Comparison of ENCODE assay signal across 8 cellular contexts in genomic region chr12:94207467-94208432, GRCh38. TPM values are rescaled to one million over a fixed set of nuclear protein-coding genes. Genes with fewer than 3 reads are reported as not detected.
DNase-seq lines count a peak whose midpoint lies in the region; ATAC-seq and TF ChIP-seq lines count a peak whose summit lies in the region.

No MANE protein-coding gene starts in this region.

- in situ Hi-C loops in gastrocnemius medialis (cut with MboI; ENCODE audit: low sequenced_read_pairs in 4 of 4): no loop called here

- peak; percentile 18 for TF ChIP-seq POLR2A in GM18526 (IDR thresholded peaks at IDR 0.05; ENCODE audit: extremely low read depth, insufficient read length)
- TF ChIP-seq POLR2A in Peyer's patch (IDR thresholded peaks at IDR 0.05): no peak
- TF ChIP-seq POLR2A in gastrocnemius medialis (IDR thresholded peaks at IDR 0.05): no peak

- H3K36me3 Mint-ChIP-seq in Caco-2 (ENCODE audit: insufficient read depth, unreplicated experiment): peaks cover 24% of the 10 kb centered on the region

- CTCF ChIA-PET in Caco-2 (lab: Charles Lee): no interaction called here

- H3K27me3 Mint-ChIP-seq in Caco-2 (ENCODE audit: insufficient read depth, unreplicated experiment): no peaks in the 10 kb centered on the region

- TF ChIP-seq CTCF in Peyer's patch (IDR thresholded peaks at IDR 0.05): no peak
- TF ChIP-seq CTCF in gastrocnemius medialis (IDR thresholded peaks at IDR 0.05 in 4 of 5, conservative IDR thresholded peaks at IDR 0.05 in 1 of 5): no peak
- no peak for TF ChIP-seq CTCF in Caco-2 (IDR thresholded peaks at IDR 0.05; ENCODE audit: insufficient read depth in 1 of 2, low read depth in 1 of 2, low read length in 1 of 2, severe bottlenecking in 1 of 2, unreplicated experiment in 1 of 2)

- no peaks in the 10 kb centered on the region for H3K9me3 ChIP-seq in Peyer's patch
- no peaks in the 10 kb centered on the region for H3K9me3 ChIP-seq in gastrocnemius medialis
- H3K9me3 ChIP-seq in Caco-2: no peaks in the 10 kb centered on the region

- H3K4me1 Mint-ChIP-seq in Caco-2 (ENCODE audit: low read depth, unreplicated experiment): no peaks in the 10 kb centered on the region

- intact Hi-C loops in gastrocnemius medialis (cut with DNase I; ENCODE audit: low total_unique reads) (loop anchor here (10.0 kb wide), 1 partner anchor 87 kb away; no protein-coding TSS in a partner anchor), Caco-2 (cut with micrococcal nuclease; ENCODE audit: unreplicated experiment) (no loop called here), left colon (cut with DNase I, micrococcal nuclease) (no loop called here)

- DNase-seq in Peyer's patch (peak in 2 of 3 donors; percentile 76), dedifferentiated amniotic fluid mesenchymal stem cell (ENCODE audit: extremely low spot score) (peak; percentile 37), gastrocnemius medialis (no peak), Caco-2 (no peak), NCI-H82 treated with DMSO at 0.1 percent for 48 hours (lab: John Stamatoyannopoulos, UW; ENCODE audit: unreplicated experiment) (no peak), left colon (no peak)

- no TSS peak for BruUV-seq in Caco-2 (replicated peaks; lab: Mats Ljungman, UMichigan)

- H3K4me1 ChIP-seq in Peyer's patch: peaks cover 0 to 28% (median 10%) of the 10 kb centered on the region in 4 donors
- no peaks in the 10 kb centered on the region for H3K4me1 ChIP-seq in gastrocnemius medialis
- no peaks in the 10 kb centered on the region for H3K4me1 ChIP-seq in Caco-2

- H3K4me3 ChIP-seq in Peyer's patch (peak overlapping the region in 3 of 4 donors; percentile 18 to 21 (median 19)), gastrocnemius medialis (peak overlapping the region in 3 of 4 donors; percentile 7 to 19 (median 12)), Caco-2 (ENCODE audit: low read depth, low read length) (no peak overlapping the region)

- H3K27ac ChIP-seq in Peyer's patch (peak overlapping the region; percentile 60 to 87 (median 80)), gastrocnemius medialis (peak overlapping the region; percentile 46 to 54 (median 50))

- peak; percentile 68 for ATAC-seq in HG02840 (IDR thresholded peaks at IDR 0.05; ENCODE audit: low FRiP score, unreplicated experiment)
- ATAC-seq in gastrocnemius medialis: peak; percentile 50 to 69
- no peak for ATAC-seq in left colon

- H3K27ac Mint-ChIP-seq in Caco-2 (ENCODE audit: unreplicated experiment): no peak overlapping the region

- H3K36me3 ChIP-seq in Peyer's patch (no peaks in the 10 kb centered on the region), gastrocnemius medialis (no peaks in the 10 kb centered on the region), Caco-2 (ENCODE audit: control insufficient read depth, insufficient read depth, low read length) (no peaks in the 10 kb centered on the region)

- H3K27me3 ChIP-seq in Peyer's patch (no peaks in the 10 kb centered on the region), gastrocnemius medialis (no peaks in the 10 kb centered on the region), Caco-2 (replicated peaks; ENCODE audit: control insufficient read depth, insufficient read depth, low read length) (no peaks in the 10 kb centered on the region)

- no peak overlapping the region for H3K4me3 Mint-ChIP-seq in Caco-2 (ENCODE audit: unreplicated experiment)

- POLR2A ChIA-PET in Caco-2 (lab: Charles Lee): no interaction called here

- H3K9me3 Mint-ChIP-seq in Caco-2 (ENCODE audit: unreplicated experiment): peaks cover 10% of the 10 kb centered on the region

RNA-seq across cellular contexts. Expression of gene PLXNC1, which starts 59.4 kb away (rescaled TPM):
- 10 to 100 TPM in 1 of 4 donors, 1 to 10 TPM in 2, under 1 TPM in 1; 0.88 to 21.5 (median 5.1) TPM for total RNA-seq in Peyer's patch
- 1 to 10 TPM in 2 of 4 donors, under 1 TPM in 2; 0.62 to 2.2 (median 1.2) TPM for total RNA-seq in gastrocnemius medialis
- total RNA-seq in Caco-2 (2022): 41.3 and 47.7 TPM in 2 replicates
- 10 to 100 TPM in 1 of 2 donors, 1 to 10 TPM in 1; 7.4 to 11.2 TPM for total RNA-seq in left colon

Comparison
In these comparisons a context has a peak if more than half of its experiments do, and no peak if none do; other contexts are left out.
1. DNase-seq: peak in Peyer's patch (2 of 3) and dedifferentiated amniotic fluid mesenchymal stem cell (single experiment); none in gastrocnemius medialis (0 of 2), Caco-2 (0 of 2), NCI-H82 treated with DMSO at 0.1 percent for 48 hours (single experiment) and left colon (0 of 2).